In genomic region chr1:30747028-30748008, GRCh38 we compare ENCODE assay signal across 10 cellular contexts. TPM values are rescaled to one million over a fixed set of nuclear protein-coding genes. Genes with fewer than 3 reads are reported as not detected.
DNase-seq lines count a peak whose midpoint lies in the region; ATAC-seq and TF ChIP-seq lines count a peak whose summit lies in the region.
"Had no signal": no experiment of that assay in that cellular context is flagged by ENCODE, and none has a peak within 500 bp of the region (broad histone marks: within the 10 kb centered on the region; RNA-seq: fewer than 3 reads in every experiment).

No MANE protein-coding gene starts in this region.

- H3K9me3 ChIP-seq in MM.1S (replicated peaks; ENCODE audit: insufficient read depth, low read length) (no peaks in the 10 kb centered on the region), neural progenitor cell (ENCODE audit: low read depth) (no peaks in the 10 kb centered on the region)

- H3K27ac ChIP-seq in MM.1S (ENCODE audit: low read length) (peak overlapping the region; percentile 98), neural progenitor cell (no peak overlapping the region)

- H3K9me2 ChIP-seq in MM.1S (replicated peaks; ENCODE audit: insufficient read depth, low read length): no peaks in the 10 kb centered on the region

- TF ChIP-seq CTCF in GM06990 (IDR thresholded peaks at IDR 0.05; ENCODE audit: insufficient read depth, low read length, poor library complexity, severe bottlenecking): no peak
- TF ChIP-seq CTCF in MM.1S (IDR thresholded peaks at IDR 0.05; ENCODE audit: low read length): no peak
- TF ChIP-seq CTCF in neural progenitor cell (IDR thresholded peaks at IDR 0.05): no peak

- H3K9ac ChIP-seq in MM.1S (ENCODE audit: low read length) (peak overlapping the region; percentile 73), neural progenitor cell (no peak overlapping the region)

- no peak overlapping the region for H2AFZ ChIP-seq in MM.1S (ENCODE audit: low read length)
- no peak overlapping the region for H2AFZ ChIP-seq in neural progenitor cell (replicated peaks)

- H3K4me2 ChIP-seq in MM.1S (ENCODE audit: low read depth, low read length) (peak overlapping the region; percentile 94), neural progenitor cell (no peak overlapping the region)

- DNase-seq in GM06990 (ENCODE audit: extremely low read depth, insufficient read length) (no peak), MM.1S (peak; percentile 52), neural progenitor cell (ENCODE audit: low spot score) (no peak), NCI-H1092 (lab: John Stamatoyannopoulos, UW) (no peak)
- no peak for DNase-seq in activated naive CD8-positive, alpha-beta T cell treated with anti-CD3 and anti-CD28 coated beads, Interleukin-2, amount 50 U/mL, for 24 hours
- no peak for DNase-seq in activated CD4-positive, alpha-beta T cell treated with anti-CD3 and anti-CD28 coated beads for 4 hours
- DNase-seq: activated gamma-delta T cell had no signal

- H3K4me1 Mint-ChIP-seq in activated naive CD8-positive, alpha-beta T cell treated with anti-CD3 and anti-CD28 coated beads, Interleukin-2, amount 50 U/mL, for 24 hours: peaks cover 99% of the 10 kb centered on the region
- peaks cover 12% of the 10 kb centered on the region for H3K4me1 Mint-ChIP-seq in neural progenitor cell

- H3K4me3 ChIP-seq in GM06990 (replicated peaks; ENCODE audit: low read depth, low read length) (peak overlapping the region; percentile 56), MM.1S (ENCODE audit: low read length) (peak overlapping the region; percentile 49), neural progenitor cell (no peak overlapping the region)

- H4K20me1 ChIP-seq in MM.1S (ENCODE audit: insufficient read depth, low read length) (no peaks in the 10 kb centered on the region), neural progenitor cell (ENCODE audit: low read depth) (no peaks in the 10 kb centered on the region)

- peak overlapping the region; percentile 97 for H3K27ac Mint-ChIP-seq in activated naive CD8-positive, alpha-beta T cell treated with anti-CD3 and anti-CD28 coated beads, Interleukin-2, amount 50 U/mL, for 24 hours
- H3K27ac Mint-ChIP-seq in neural progenitor cell: peak overlapping the region; percentile 80

- no peaks in the 10 kb centered on the region for H3K27me3 Mint-ChIP-seq in activated naive CD8-positive, alpha-beta T cell treated with anti-CD3 and anti-CD28 coated beads, Interleukin-2, amount 50 U/mL, for 24 hours
- peaks cover 9% of the 10 kb centered on the region for H3K27me3 Mint-ChIP-seq in neural progenitor cell (ENCODE audit: insufficient read depth, low read depth)

- H3K79me2 ChIP-seq in MM.1S (ENCODE audit: low read length) (peaks cover 87% of the 10 kb centered on the region), neural progenitor cell (ENCODE audit: low read depth) (no peaks in the 10 kb centered on the region)

- ATAC-seq in activated naive CD8-positive, alpha-beta T cell treated with anti-CD3 and anti-CD28 coated beads, Interleukin-2, amount 50 U/mL, for 24 hours: no peak
- no peak for ATAC-seq in HG02885 (IDR thresholded peaks at IDR 0.05; ENCODE audit: poor library complexity, unreplicated experiment)
- no peak for ATAC-seq in HG02610 (IDR thresholded peaks at IDR 0.05; ENCODE audit: unreplicated experiment)

- peaks cover 34% of the 10 kb centered on the region for H3K36me3 Mint-ChIP-seq in activated naive CD8-positive, alpha-beta T cell treated with anti-CD3 and anti-CD28 coated beads, Interleukin-2, amount 50 U/mL, for 24 hours (ENCODE audit: low read depth)
- H3K36me3 Mint-ChIP-seq in neural progenitor cell: no peaks in the 10 kb centered on the region

- H3F3A ChIP-seq in MM.1S (ENCODE audit: insufficient read depth, low read length) (peaks cover 90% of the 10 kb centered on the region), neural progenitor cell (ENCODE audit: low read depth) (no peaks in the 10 kb centered on the region)

- H3K9me3 Mint-ChIP-seq in activated naive CD8-positive, alpha-beta T cell treated with anti-CD3 and anti-CD28 coated beads, Interleukin-2, amount 50 U/mL, for 24 hours: no peaks in the 10 kb centered on the region
- no peaks in the 10 kb centered on the region for H3K9me3 Mint-ChIP-seq in neural progenitor cell

- peak overlapping the region; percentile 78 for H3K4me3 Mint-ChIP-seq in activated naive CD8-positive, alpha-beta T cell treated with anti-CD3 and anti-CD28 coated beads, Interleukin-2, amount 50 U/mL, for 24 hours
- no peak overlapping the region for H3K4me3 Mint-ChIP-seq in neural progenitor cell

- H3K4me1 ChIP-seq in MM.1S (ENCODE audit: low read length) (peaks cover 95% of the 10 kb centered on the region), neural progenitor cell (peaks cover 4% of the 10 kb centered on the region)

- no peaks in the 10 kb centered on the region for H3K27me3 ChIP-seq in GM06990 (replicated peaks; ENCODE audit: control insufficient read depth, insufficient read depth, low read length)
- no peaks in the 10 kb centered on the region for H3K27me3 ChIP-seq in MM.1S (replicated peaks; ENCODE audit: insufficient read depth, low read length)
- H3K27me3 ChIP-seq in neural progenitor cell: no peaks in the 10 kb centered on the region

- H3K36me3 ChIP-seq in GM06990 (ENCODE audit: control insufficient read depth, insufficient read depth, low read length): peaks cover 38% of the 10 kb centered on the region
- no peaks in the 10 kb centered on the region; the same call in 1 of the 2 replicates for H3K36me3 ChIP-seq in MM.1S (replicated peaks; ENCODE audit: insufficient read depth, low read length)
- no peaks in the 10 kb centered on the region for H3K36me3 ChIP-seq in neural progenitor cell

RNA-seq across cellular contexts. Expression of gene LAPTM5, which starts 10.3 kb away (rescaled TPM):
- total RNA-seq in neural progenitor cell (ENCODE audit: low replicate concordance): not detected in 2 replicates

RNA-seq across cellular contexts. Expression of gene MATN1, which starts 23.9 kb away (rescaled TPM):
- total RNA-seq in neural progenitor cell (ENCODE audit: low replicate concordance): 0.09 TPM in 1 of 2 replicates, not detected in the other
- total RNA-seq: epithelial cell of proximal tubule had no signal
